Comparison of ENCODE assay signal across 16 cellular contexts in the genomic region with DNA sequence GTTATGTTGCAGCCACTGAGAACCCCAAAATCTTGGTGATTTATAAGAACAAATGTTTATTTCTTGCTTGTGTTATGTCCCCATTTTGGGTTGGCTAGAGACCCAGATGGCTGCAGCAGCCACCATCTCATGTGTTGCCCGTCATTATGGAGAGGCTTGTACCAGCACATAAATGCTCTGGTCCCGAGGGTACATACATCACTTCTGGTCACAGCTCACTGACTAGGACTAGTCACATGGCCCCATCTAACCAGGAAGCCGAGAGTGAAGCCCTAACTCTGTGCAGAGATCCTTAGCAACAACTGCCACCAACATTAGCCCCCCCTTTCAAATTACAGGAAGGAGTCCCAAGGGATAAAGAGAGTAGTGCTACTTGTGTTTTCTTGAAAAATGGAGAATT. TPM values are rescaled to one million over a fixed set of nuclear protein-coding genes. Genes with fewer than 3 reads are reported as not detected.
DNase-seq lines count a peak whose midpoint lies in the region; ATAC-seq, FAIRE-seq and TF ChIP-seq lines count a peak whose summit lies in the region.
"Had no signal": no experiment of that assay in that cellular context is flagged by ENCODE, and none has a peak within 500 bp of the region (broad histone marks: within the 10 kb centered on the region; RNA-seq: fewer than 3 reads in every experiment).

No MANE protein-coding gene starts in this region.

- POLR2A ChIA-PET in K562 (lab: Yijun Ruan, JAX) = no interaction called here

- no peaks in the 10 kb centered on the region for H3K27me3 Mint-ChIP-seq in activated naive CD8-positive, alpha-beta T cell treated with anti-CD3 and anti-CD28 coated beads, Interleukin-2, amount 50 U/mL, for 24 hours
- H3K27me3 Mint-ChIP-seq: naive thymus-derived CD8-positive, alpha-beta T cell had no signal

- 73% methylated on average over 3 of the region's 3 CpGs for WGBS in K562 (ENCODE audit: insufficient coverage, low coverage, missing lambda C conversion rate)

- ATAC-seq in GM21529 (IDR thresholded peaks at IDR 0.05; ENCODE audit: unreplicated experiment) = peak; percentile 85
- peak; percentile 73 for ATAC-seq in HG03565 (IDR thresholded peaks at IDR 0.05; ENCODE audit: unreplicated experiment)
- no peak for ATAC-seq in K562
- ATAC-seq in activated naive CD8-positive, alpha-beta T cell treated with anti-CD3 and anti-CD28 coated beads, Interleukin-2, amount 50 U/mL, for 24 hours = no peak
- ATAC-seq: heart right ventricle had no signal

- peaks cover 9% of the 10 kb centered on the region for H3K36me3 Mint-ChIP-seq in activated naive CD8-positive, alpha-beta T cell treated with anti-CD3 and anti-CD28 coated beads, Interleukin-2, amount 50 U/mL, for 24 hours (ENCODE audit: low read depth)

- H3K4me1 ChIP-seq in K562 (replicated peaks in 1 of 2; ENCODE audit: control insufficient read depth in 2 of 2, insufficient read depth in 2 of 2, low read length in 2 of 2) = peaks cover 0 to 5% of the 10 kb centered on the region in 2 experiments; a peak in 2 of 5 replicates

- peak; percentile 49 for DNase-seq in GM13976 (ENCODE audit: low spot score)
- DNase-seq in K562 (ENCODE audit: extremely low read depth in 1 of 4, low spot score in 3 of 4) = no peak
- no peak for DNase-seq in COLO829 (ENCODE audit: low spot score)
- DNase-seq in NCI-H1048 (lab: John Stamatoyannopoulos, UW) = no peak
- DNase-seq in KG1 (lab: John Stamatoyannopoulos, UW) = no peak
- no peak for DNase-seq in activated naive CD8-positive, alpha-beta T cell treated with anti-CD3 and anti-CD28 coated beads, Interleukin-2, amount 50 U/mL, for 24 hours
- DNase-seq: activated CD8-positive, alpha-beta memory T cell treated with anti-CD3 and anti-CD28 coated beads, Interleukin-2, amount 50 U/mL, for 4 hours; central memory CD4-positive, alpha-beta T cell; H9; heart right ventricle; stimulated activated CD4-positive, alpha-beta T cell treated with anti-CD3 and anti-CD28 coated beads, Interleukin-2, amount 100 ng/mL, for 24 hours; trophoblast cell had no signal

- CTCF ChIA-PET in K562 (lab: Yijun Ruan, JAX; ENCODE audit: low intra/inter-chr PET ratio) = no interaction called here

- H3K79me2 ChIP-seq in K562 (ENCODE audit: control insufficient read depth, insufficient read depth, low read length) = no peaks in the 10 kb centered on the region

- H3K9me3 ChIP-seq in K562 (replicated peaks; ENCODE audit: control insufficient read depth, insufficient read depth, low read depth, low read length) = no peaks in the 10 kb centered on the region
- H3K9me3 ChIP-seq: heart right ventricle, SJCRH30 had no signal

- no TSS peak for BruUV-seq in K562 (replicated peaks; lab: Mats Ljungman, UMichigan)

- H3K9ac ChIP-seq in K562 (ENCODE audit: insufficient read depth in 1 of 2, low read depth in 2 of 2, low read length in 2 of 2) = no peak overlapping the region

- no peaks in the 10 kb centered on the region for H4K20me1 ChIP-seq in K562 (replicated peaks; ENCODE audit: control insufficient read depth, insufficient read depth, low read length)

- H3K36me3 ChIP-seq in K562 (ENCODE audit: control insufficient read depth, insufficient read depth, low read length) = peaks cover 3% of the 10 kb centered on the region; the same call in 1 of the 3 replicates

- peaks cover 14% of the 10 kb centered on the region for H3K4me1 Mint-ChIP-seq in activated naive CD8-positive, alpha-beta T cell treated with anti-CD3 and anti-CD28 coated beads, Interleukin-2, amount 50 U/mL, for 24 hours

- H3K9me3 Mint-ChIP-seq in activated naive CD8-positive, alpha-beta T cell treated with anti-CD3 and anti-CD28 coated beads, Interleukin-2, amount 50 U/mL, for 24 hours = no peaks in the 10 kb centered on the region
- H3K9me3 Mint-ChIP-seq: H9; naive thymus-derived CD8-positive, alpha-beta T cell had no signal

- H3K27ac ChIP-seq in K562 (ENCODE audit: extremely low read depth, low read depth, low read length) = no peak overlapping the region
- H3K27ac ChIP-seq: heart right ventricle, SJCRH30 had no signal

- intact Hi-C loops in K562 (cut with micrococcal nuclease) = no loop called here

- no peak for FAIRE-seq in K562 (lab: Jason Lieb, UNC)

- H3K27me3 ChIP-seq in K562 (ENCODE audit: control insufficient read depth in 2 of 2, insufficient read depth in 2 of 2, low read length in 2 of 2) = no peaks in the 10 kb centered on the region
- H3K27me3 ChIP-seq: heart right ventricle, SJCRH30 had no signal

- TF ChIP-seq CTCF in GM13976 (IDR thresholded peaks at IDR 0.05; ENCODE audit: borderline replicate concordance, control extremely low read depth, extremely low read depth, insufficient read depth, missing control alignments) (no peak), K562 (IDR thresholded peaks at IDR 0.05 in 2 of 3, conservative IDR thresholded peaks at IDR 0.05 in 1 of 3; ENCODE audit: insufficient read depth in 2 of 3, low read depth in 1 of 3, low read length in 3 of 3) (no peak)

- no peak for TF ChIP-seq EP300 in K562 (IDR thresholded peaks at IDR 0.05; ENCODE audit: low read length)

- no peak overlapping the region for H3K4me3 ChIP-seq in K562
- H3K4me3 ChIP-seq: heart right ventricle, SJCRH30 had no signal

- no peak overlapping the region for H2AFZ ChIP-seq in K562 (ENCODE audit: low read depth, low read length)

- H3K27ac Mint-ChIP-seq in activated naive CD8-positive, alpha-beta T cell treated with anti-CD3 and anti-CD28 coated beads, Interleukin-2, amount 50 U/mL, for 24 hours = no peak overlapping the region
- H3K27ac Mint-ChIP-seq: H9 had no signal

- H3K9me1 ChIP-seq in K562 (ENCODE audit: control insufficient read depth, insufficient read depth, low read length) = no peaks in the 10 kb centered on the region

- H3K4me2 ChIP-seq in K562 (ENCODE audit: insufficient read depth, low read length) = no peak overlapping the region

- TF ChIP-seq RAD21 in K562 (CRISPR knock-in tag; conservative IDR thresholded peaks at IDR 0.05 in 1 of 2, IDR thresholded peaks at IDR 0.05 in 1 of 2) = no peak

- H3K4me3 Mint-ChIP-seq in activated naive CD8-positive, alpha-beta T cell treated with anti-CD3 and anti-CD28 coated beads, Interleukin-2, amount 50 U/mL, for 24 hours = no peak overlapping the region
- H3K4me3 Mint-ChIP-seq: H9; naive thymus-derived CD8-positive, alpha-beta T cell had no signal

- no peak for TF ChIP-seq POLR2A in K562 (conservative IDR thresholded peaks at IDR 0.05)

- in situ Hi-C loops in GM13976 (cut with MboI; ENCODE audit: low sequenced_read_pairs, unreplicated experiment) (no loop called here), K562 (cut with MboI) (no loop called here)

TF ChIP-seq in K562, 482 proteins besides CTCF, POLR2A, EP300 and RAD21:
- TF ChIP-seq, protein P1, sequence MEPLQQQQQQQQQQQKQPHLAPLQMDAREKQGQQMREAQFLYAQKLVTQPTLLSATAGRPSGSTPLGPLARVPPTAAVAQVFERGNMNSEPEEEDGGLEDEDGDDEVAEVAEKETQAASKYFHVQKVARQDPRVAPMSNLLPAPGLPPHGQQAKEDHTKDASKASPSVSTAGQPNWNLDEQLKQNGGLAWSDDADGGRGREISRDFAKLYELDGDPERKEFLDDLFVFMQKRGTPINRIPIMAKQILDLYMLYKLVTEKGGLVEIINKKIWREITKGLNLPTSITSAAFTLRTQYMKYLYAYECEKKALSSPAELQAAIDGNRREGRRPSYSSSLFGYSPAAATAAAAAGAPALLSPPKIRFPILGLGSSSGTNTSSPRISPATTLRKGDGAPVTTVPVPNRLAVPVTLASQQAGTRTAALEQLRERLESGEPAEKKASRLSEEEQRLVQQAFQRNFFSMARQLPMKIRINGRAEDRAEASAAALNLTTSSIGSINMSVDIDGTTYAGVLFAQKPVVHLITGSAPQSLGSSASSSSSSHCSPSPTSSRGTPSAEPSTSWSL (CRISPR knock-in tag; IDR thresholded peaks at IDR 0.05; ENCODE audit: borderline replicate concordance) = no peak
- no peak for TF ChIP-seq ELF4 (CRISPR knock-in tag; IDR thresholded peaks at IDR 0.05)
- TF ChIP-seq, protein P2, sequence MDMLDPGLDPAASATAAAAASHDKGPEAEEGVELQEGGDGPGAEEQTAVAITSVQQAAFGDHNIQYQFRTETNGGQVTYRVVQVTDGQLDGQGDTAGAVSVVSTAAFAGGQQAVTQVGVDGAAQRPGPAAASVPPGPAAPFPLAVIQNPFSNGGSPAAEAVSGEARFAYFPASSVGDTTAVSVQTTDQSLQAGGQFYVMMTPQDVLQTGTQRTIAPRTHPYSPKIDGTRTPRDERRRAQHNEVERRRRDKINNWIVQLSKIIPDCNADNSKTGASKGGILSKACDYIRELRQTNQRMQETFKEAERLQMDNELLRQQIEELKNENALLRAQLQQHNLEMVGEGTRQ (CRISPR knock-in tag; IDR thresholded peaks at IDR 0.05) = 0 out of 2 replicates have a peak, but pooled peaks have one; percentile 13

RNA-seq across cellular contexts. Expression of a gene that starts 25.5 kb away (rescaled TPM):
- 9.5 and 17.7 TPM in 2 replicates for total RNA-seq in K562 (2011; cell fraction: chromatin; rRNA removed; ENCODE audit: low replicate concordance)
- total RNA-seq in K562 (2011; cell fraction: nucleolus; rRNA removed) = 5.0 and 6.0 TPM in 2 replicates
- 9.4 and 14.8 TPM in 2 replicates for total RNA-seq in K562 (2011; cell fraction: nucleoplasm; rRNA removed)
- total RNA-seq in K562 (2014; rRNA removed) (1.3 and 2.8 TPM in 2 replicates), K562 (2014; rRNA removed; fragmentation: Illumina TruSeq; extraction: Trizol) (4.0 and 4.6 TPM in 2 replicates), K562 (2015; rRNA removed; fragmentation: Illumina TruSeq; extraction: Trizol) (3.0 and 4.2 TPM in 2 replicates), K562 (2021) (3.7 and 4.9 TPM in 2 replicates)
- polyA plus RNA-seq in K562 (2011; rRNA removed) (10.5 TPM in 2 replicates), K562 (2014; fragmentation: Illumina TruSeq; extraction: Trizol) (4.7 TPM in 2 replicates), K562 (2014; fragmentation: Nextera tagmentation; extraction: Ambion mirVana) (1 to 10 TPM; 1.3 to 1.6 TPM), K562 (2014; rRNA removed) (3.8 and 5.5 TPM in 2 replicates)
- 2.3 and 4.5 TPM in 2 replicates for polyA plus RNA-seq in K562 (2011; cell fraction: cytosol; rRNA removed)
- polyA plus RNA-seq in K562 (2011; cell fraction: nucleus; rRNA removed) = 8.9 and 13.4 TPM in 2 replicates
- 2.6 and 3.2 TPM in 2 replicates for polyA plus RNA-seq in K562 (2012)
- polyA minus RNA-seq in K562 (2011; rRNA and poly(A)+ RNA removed) = 10.6 and 11.2 TPM in 2 replicates
- polyA minus RNA-seq in K562 (2011; cell fraction: cytosol; rRNA and poly(A)+ RNA removed) = 3.8 and 5.9 TPM in 2 replicates
- 3.9 and 7.2 TPM in 2 replicates for polyA minus RNA-seq in K562 (2011; cell fraction: nucleus; rRNA and poly(A)+ RNA removed)

Comparison
In these comparisons a context has a peak if more than half of its experiments do, and no peak if none do; other contexts are left out.
1. ATAC-seq: peak in GM21529 (single experiment) and HG03565 (single experiment); none in K562 (single experiment) and activated naive CD8-positive, alpha-beta T cell treated with anti-CD3 and anti-CD28 coated beads, Interleukin-2, amount 50 U/mL, for 24 hours (single experiment).